1 cellular context compared by ENCODE assay signal in the genomic region with DNA sequence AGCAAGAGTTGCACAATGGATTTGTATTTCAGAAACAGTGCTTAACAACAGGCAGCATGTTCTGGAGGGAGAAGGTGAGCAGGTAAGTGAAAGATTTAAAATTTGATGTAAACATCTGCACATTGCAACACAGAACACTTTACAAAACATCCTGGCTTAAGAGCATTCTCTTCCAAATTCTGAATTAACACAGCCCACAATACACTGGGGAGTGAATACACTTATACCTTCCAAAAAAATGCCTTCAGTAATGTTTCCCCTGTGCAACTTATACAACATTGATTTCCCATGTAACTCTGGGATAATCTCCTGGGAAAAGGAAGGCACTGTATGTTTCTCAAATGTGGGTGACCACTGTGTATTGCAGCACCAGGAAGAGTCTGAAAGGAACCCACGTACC.
TF ChIP-seq lines count a peak whose summit lies in the region.

No MANE protein-coding gene starts in this region.

TF ChIP-seq in HepG2, 621 proteins besides CTCF, POLR2A, EP300 and RAD21 (continued from another document):
- TF ChIP-seq, protein P1, sequence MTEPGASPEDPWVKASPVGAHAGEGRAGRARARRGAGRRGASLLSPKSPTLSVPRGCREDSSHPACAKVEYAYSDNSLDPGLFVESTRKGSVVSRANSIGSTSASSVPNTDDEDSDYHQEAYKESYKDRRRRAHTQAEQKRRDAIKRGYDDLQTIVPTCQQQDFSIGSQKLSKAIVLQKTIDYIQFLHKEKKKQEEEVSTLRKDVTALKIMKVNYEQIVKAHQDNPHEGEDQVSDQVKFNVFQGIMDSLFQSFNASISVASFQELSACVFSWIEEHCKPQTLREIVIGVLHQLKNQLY (CRISPR knock-in tag; IDR thresholded peaks at IDR 0.05): no peak
- TF ChIP-seq ZBTB42 (CRISPR knock-in tag; IDR thresholded peaks at IDR 0.05) (no peak), HNRNPL (IDR thresholded peaks at IDR 0.05; ENCODE audit: low read depth, low read length) (no peak), REPIN1 (CRISPR knock-in tag; IDR thresholded peaks at IDR 0.05; ENCODE audit: borderline replicate concordance, low read depth) (no peak), YY1 (IDR thresholded peaks at IDR 0.05; ENCODE audit: insufficient read depth, insufficient replicate concordance, low read depth, low read length) (no peak)
